In genomic region chr10:28256776-28257175, GRCh38 we compare ENCODE assay signal across 22 cellular contexts. TPM values are rescaled to one million over a fixed set of nuclear protein-coding genes. Genes with fewer than 3 reads are reported as not detected.
DNase-seq lines count a peak whose midpoint lies in the region; ATAC-seq, FAIRE-seq and TF ChIP-seq lines count a peak whose summit lies in the region.
"Had no signal": no experiment of that assay in that cellular context is flagged by ENCODE, and none has a peak within 500 bp of the region (broad histone marks: within the 10 kb centered on the region; RNA-seq: fewer than 3 reads in every experiment).

No MANE protein-coding gene starts in this region.

- WGBS in esophagus squamous epithelium, 2 donors = 22 to 68% methylated on average over 2 of the region's 2 CpGs
- 51% methylated on average over 2 of the region's 2 CpGs for WGBS in suprapubic skin

- no peak for TF ChIP-seq EP300 in suprapubic skin (IDR thresholded peaks at IDR 0.05)

- peaks cover 32% of the 10 kb centered on the region for H3K4me1 Mint-ChIP-seq in stimulated activated naive CD8-positive, alpha-beta T cell treated with anti-CD3 and anti-CD28 coated beads, Interleukin-15, amount 100 ng/mL, for 72 hours

- no peak overlapping the region for H3K4me3 Mint-ChIP-seq in stimulated activated naive CD8-positive, alpha-beta T cell treated with anti-CD3 and anti-CD28 coated beads, Interleukin-15, amount 100 ng/mL, for 72 hours
- H3K4me3 Mint-ChIP-seq: CD8-positive, alpha-beta T cell had no signal

- H3K27me3 Mint-ChIP-seq in stimulated activated naive CD8-positive, alpha-beta T cell treated with anti-CD3 and anti-CD28 coated beads, Interleukin-15, amount 100 ng/mL, for 72 hours = no peaks in the 10 kb centered on the region

- TF ChIP-seq POLR2A in esophagus squamous epithelium (IDR thresholded peaks at IDR 0.05) (no peak), suprapubic skin (IDR thresholded peaks at IDR 0.05) (no peak)

- peak; percentile 28 for ATAC-seq in stimulated activated naive CD8-positive, alpha-beta T cell treated with anti-CD3 and anti-CD28 coated beads, Interleukin-15, Interleukin-2, amounts not matched to agents 100 U/mL and 50 U/mL, for 24 hours
- no peak for ATAC-seq in stimulated activated naive CD8-positive, alpha-beta T cell treated with anti-CD3 and anti-CD28 coated beads, Interleukin-15, amount 100 ng/mL, for 72 hours
- ATAC-seq: CD8-positive, alpha-beta T cell; GM12878 had no signal

- FAIRE-seq in urothelium cell line (lab: Jason Lieb, UNC) = no peak
- FAIRE-seq: A204.1, D721Med, GM12878 had no signal

- intact Hi-C loops in esophagus squamous epithelium (cut with DNase I) = loop anchor here (5.0 to 10.0 kb wide), 2 partner anchors 48 to 126 kb away; partner anchors contain the start of gene MPP7

- no peaks in the 10 kb centered on the region for H3K9me3 Mint-ChIP-seq in stimulated activated naive CD8-positive, alpha-beta T cell treated with anti-CD3 and anti-CD28 coated beads, Interleukin-15, amount 100 ng/mL, for 72 hours
- H3K9me3 Mint-ChIP-seq: CD8-positive, alpha-beta T cell had no signal

- no peaks in the 10 kb centered on the region for H3K27me3 ChIP-seq in esophagus squamous epithelium
- H3K27me3 ChIP-seq in suprapubic skin = no peaks in the 10 kb centered on the region
- H3K27me3 ChIP-seq: BLaER1, SJCRH30 had no signal

- H3K4me1 ChIP-seq in esophagus squamous epithelium (peaks cover 0 to 58% (median 19%) of the 10 kb centered on the region in 3 donors), suprapubic skin (peaks cover 26% of the 10 kb centered on the region)
- H3K4me1 ChIP-seq: SJCRH30 had no signal

- no peak for DNase-seq in stimulated activated naive CD8-positive, alpha-beta T cell treated with anti-CD3 and anti-CD28 coated beads, Interleukin-15, Interleukin-2, amounts not matched to agents 100 U/mL and 50 U/mL, for 24 hours
- DNase-seq in stimulated activated naive CD8-positive, alpha-beta T cell treated with anti-CD3 and anti-CD28 coated beads, Interleukin-15, amount 100 ng/mL, for 72 hours = no peak
- DNase-seq in amniotic epithelial cell (ENCODE audit: low read depth) = peak; percentile 40
- no peak for DNase-seq in esophagus squamous epithelium (lab: John Stamatoyannopoulos, UW)
- peak; percentile 10 for DNase-seq in urothelium cell line (ENCODE audit: low spot score)
- DNase-seq in pons (ENCODE audit: low spot score) = no peak
- DNase-seq in suprapubic skin (ENCODE audit: low spot score in 2 of 2) = no peak
- no peak for DNase-seq in NCI-H1694 (lab: John Stamatoyannopoulos, UW)
- DNase-seq: CD8-positive, alpha-beta T cell; DMS79; GDM1; GM23248; Karpas-422; NCI-H187 treated with DMSO at 0.1 percent for 48 hours; NCI-H446; NK-92 treated with Interleukin-12 subunit alpha and Interleukin-12 subunit beta, amount 100 ng/mL, for 24 hours; RPMI8226; SJCRH30 had no signal

- TF ChIP-seq CTCF in esophagus squamous epithelium (IDR thresholded peaks at IDR 0.05) (no peak), suprapubic skin (IDR thresholded peaks at IDR 0.05) (no peak)

- H3K9me3 ChIP-seq in esophagus squamous epithelium (no peaks in the 10 kb centered on the region), suprapubic skin (no peaks in the 10 kb centered on the region)
- H3K9me3 ChIP-seq: BLaER1, SJCRH30 had no signal

- H3K4me3 ChIP-seq in esophagus squamous epithelium = no peak overlapping the region
- H3K4me3 ChIP-seq in suprapubic skin = no peak overlapping the region
- H3K4me3 ChIP-seq: BLaER1, GM12878, GM23248, SJCRH30 had no signal

- no peak overlapping the region for H3K27ac Mint-ChIP-seq in stimulated activated naive CD8-positive, alpha-beta T cell treated with anti-CD3 and anti-CD28 coated beads, Interleukin-15, amount 100 ng/mL, for 72 hours
- H3K27ac Mint-ChIP-seq: CD8-positive, alpha-beta T cell had no signal

- H3K27ac ChIP-seq in esophagus squamous epithelium = peak overlapping the region in 3 of 4 donors; percentile 9 to 22 (median 18)
- no peak overlapping the region for H3K27ac ChIP-seq in suprapubic skin
- H3K27ac ChIP-seq: BLaER1, GM23248, SJCRH30 had no signal

- H3K36me3 ChIP-seq in esophagus squamous epithelium (no peaks in the 10 kb centered on the region), suprapubic skin (no peaks in the 10 kb centered on the region)
- H3K36me3 ChIP-seq: BLaER1, SJCRH30 had no signal

RNA-seq across cellular contexts. Expression of gene MPP7, which starts 46.1 kb away (rescaled TPM):
- total RNA-seq in esophagus squamous epithelium (10 to 100 TPM; 34.3 to 43.3 (median 37.0) TPM), suprapubic skin (10 to 100 TPM; 39.1 to 47.3 (median 43.2) TPM)

Comparison
In these comparisons a context has a peak if more than half of its experiments do, and no peak if none do; other contexts are left out.
1. DNase-seq: peak in amniotic epithelial cell (single experiment) and urothelium cell line (single experiment); none in stimulated activated naive CD8-positive, alpha-beta T cell treated with anti-CD3 and anti-CD28 coated beads, Interleukin-15, Interleukin-2, amounts not matched to agents 100 U/mL and 50 U/mL, for 24 hours (single experiment), stimulated activated naive CD8-positive, alpha-beta T cell treated with anti-CD3 and anti-CD28 coated beads, Interleukin-15, amount 100 ng/mL, for 72 hours (0 of 2), esophagus squamous epithelium (single experiment), pons (single experiment), suprapubic skin (0 of 2) and NCI-H1694 (single experiment).